1 cellular context compared by ENCODE assay signal in genomic region chr11:68839054-68839865, GRCh38.
TF ChIP-seq lines count a peak whose summit lies in the region.

No MANE protein-coding gene starts in this region.

TF ChIP-seq in HepG2, 621 proteins besides CTCF, POLR2A, EP300 and RAD21 (continued from another document and continues in another):
- TF ChIP-seq ZBED4 (CRISPR knock-in tag; IDR thresholded peaks at IDR 0.05; ENCODE audit: borderline replicate concordance): 0 out of 2 replicates have a peak, but pooled peaks have one; percentile 21
- no peak for TF ChIP-seq ZNF280D (CRISPR knock-in tag; IDR thresholded peaks at IDR 0.05)
- TF ChIP-seq PREB (CRISPR knock-in tag; IDR thresholded peaks at IDR 0.05): no peak
- TF ChIP-seq NFE2L1 (CRISPR knock-in tag; IDR thresholded peaks at IDR 0.05; ENCODE audit: borderline replicate concordance): no peak
- TF ChIP-seq ZNF674 (CRISPR knock-in tag; IDR thresholded peaks at IDR 0.05; ENCODE audit: low read depth): no peak
- no peak for TF ChIP-seq ATF5 (CRISPR knock-in tag; IDR thresholded peaks at IDR 0.05; ENCODE audit: low read depth)
- peak; percentile 74; the same call in 1 of the 2 replicates for TF ChIP-seq MAZ (IDR thresholded peaks at IDR 0.05; ENCODE audit: borderline replicate concordance, low read depth, low read length)
- peak; percentile 63; the same call in 1 of the 2 replicates for TF ChIP-seq MAZ (CRISPR knock-in tag; IDR thresholded peaks at IDR 0.05; ENCODE audit: low read depth)
- TF ChIP-seq CC2D1A (CRISPR knock-in tag; IDR thresholded peaks at IDR 0.05): no peak
- TF ChIP-seq SIN3B (IDR thresholded peaks at IDR 0.05; ENCODE audit: low read length): no peak
- no peak for TF ChIP-seq CENPX (CRISPR knock-in tag; IDR thresholded peaks at IDR 0.05)
- peak; percentile 27; the same call in 1 of the 2 replicates for TF ChIP-seq HMG20A (CRISPR knock-in tag; IDR thresholded peaks at IDR 0.05; ENCODE audit: borderline replicate concordance)
- TF ChIP-seq ZNF546 (CRISPR knock-in tag; conservative IDR thresholded peaks at IDR 0.05): no peak; the same call in 1 of the 2 replicates
- peak; percentile 69; the same call in 1 of the 2 replicates for TF ChIP-seq TFDP2 (CRISPR knock-in tag; IDR thresholded peaks at IDR 0.05)
- peak; percentile 20; the same call in 1 of the 2 replicates for TF ChIP-seq TFAP4 (IDR thresholded peaks at IDR 0.05; ENCODE audit: borderline replicate concordance, low read depth)
- 0 out of 2 replicates have a peak, but pooled peaks have one; percentile 50 for TF ChIP-seq ZNF639 (CRISPR knock-in tag; conservative IDR thresholded peaks at IDR 0.05)
- peak; percentile 99 for TF ChIP-seq PPARG (CRISPR knock-in tag; conservative IDR thresholded peaks at IDR 0.05)
- no peak for TF ChIP-seq ZNF331 (CRISPR knock-in tag; IDR thresholded peaks at IDR 0.05)
- TF ChIP-seq THRA (CRISPR knock-in tag; IDR thresholded peaks at IDR 0.05; ENCODE audit: borderline replicate concordance): peak; percentile 77; the same call in 1 of the 2 replicates
- TF ChIP-seq ZNF138 (CRISPR knock-in tag; IDR thresholded peaks at IDR 0.05; ENCODE audit: low read depth): 0 out of 2 replicates have a peak, but pooled peaks have one; percentile 42
- peak; percentile 91 for TF ChIP-seq TBX2 (CRISPR knock-in tag; IDR thresholded peaks at IDR 0.05; ENCODE audit: borderline replicate concordance)
- no peak for TF ChIP-seq ZNF790 (CRISPR knock-in tag; IDR thresholded peaks at IDR 0.05; ENCODE audit: borderline replicate concordance)
- no peak for TF ChIP-seq ADNP (CRISPR knock-in tag; IDR thresholded peaks at IDR 0.05)
- peak; percentile 57; the same call in 1 of the 2 replicates for TF ChIP-seq BCL3 (CRISPR knock-in tag; IDR thresholded peaks at IDR 0.05)
- TF ChIP-seq PRDM4 (CRISPR knock-in tag; IDR thresholded peaks at IDR 0.05; ENCODE audit: borderline replicate concordance): no peak
- peak; percentile 44; the same call in 1 of the 2 replicates for TF ChIP-seq NCOA2 (CRISPR knock-in tag; IDR thresholded peaks at IDR 0.05)
- peak; percentile 36; the same call in 1 of the 2 replicates for TF ChIP-seq ZNF782 (CRISPR knock-in tag; IDR thresholded peaks at IDR 0.05; ENCODE audit: borderline replicate concordance)
- no peak for TF ChIP-seq LRRFIP1 (CRISPR knock-in tag; conservative IDR thresholded peaks at IDR 0.05)
- 0 out of 2 replicates have a peak, but pooled peaks have one; percentile 19 for TF ChIP-seq ZNF335 (CRISPR knock-in tag; IDR thresholded peaks at IDR 0.05)
- no peak for TF ChIP-seq ZNF24 (IDR thresholded peaks at IDR 0.05)
- TF ChIP-seq ZNF670 (CRISPR knock-in tag; IDR thresholded peaks at IDR 0.05; ENCODE audit: borderline replicate concordance): no peak
- TF ChIP-seq ZSCAN21 (CRISPR knock-in tag; IDR thresholded peaks at IDR 0.05; ENCODE audit: borderline replicate concordance): 0 out of 2 replicates have a peak, but pooled peaks have one; percentile 42
- TF ChIP-seq TOPORS (CRISPR knock-in tag; IDR thresholded peaks at IDR 0.05): no peak
- TF ChIP-seq ZMYM2 (CRISPR knock-in tag; IDR thresholded peaks at IDR 0.05): no peak
- no peak for TF ChIP-seq PAWR (CRISPR knock-in tag; IDR thresholded peaks at IDR 0.05; ENCODE audit: borderline replicate concordance)
- TF ChIP-seq ZBTB1 (CRISPR knock-in tag; IDR thresholded peaks at IDR 0.05; ENCODE audit: borderline replicate concordance): no peak
- TF ChIP-seq HIVEP1 (CRISPR knock-in tag; IDR thresholded peaks at IDR 0.05): no peak; the same call in 1 of the 2 replicates
- no peak for TF ChIP-seq ZNF776 (CRISPR knock-in tag; IDR thresholded peaks at IDR 0.05)
- no peak for TF ChIP-seq SMC3 (IDR thresholded peaks at IDR 0.05; ENCODE audit: low read length)
